In the genomic region with DNA sequence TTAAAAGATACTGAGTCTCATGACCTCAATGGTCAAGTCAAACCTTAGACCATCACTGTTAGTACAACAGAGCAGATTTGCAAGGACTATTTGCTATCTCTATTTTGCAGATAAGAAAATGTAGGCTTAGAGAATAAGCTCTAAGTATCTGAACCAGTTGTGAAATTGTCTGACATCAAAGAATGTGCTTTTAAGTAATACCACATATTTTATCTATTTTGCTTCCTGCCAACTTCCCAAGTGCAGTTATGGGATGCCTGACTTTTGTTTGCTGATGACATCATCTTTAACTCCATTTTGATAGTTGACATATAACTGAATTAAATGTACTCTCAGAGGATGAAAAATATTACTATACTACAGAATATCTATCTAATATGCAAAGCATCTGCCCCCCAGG, we compare ENCODE assay signal across 1 cellular context.
A peak's percentile ranks its signal among the peaks of the same experiment; 100 is the strongest.
TF ChIP-seq lines count a peak whose summit lies in the region.

No MANE protein-coding gene starts in this region.

TF ChIP-seq in SK-N-SH treated with all-trans-retinoic acid at 6 μM for 48 hours, 23 proteins besides CTCF, POLR2A, EP300 and RAD21 (continued from another document):
- TF ChIP-seq, protein P1, sequence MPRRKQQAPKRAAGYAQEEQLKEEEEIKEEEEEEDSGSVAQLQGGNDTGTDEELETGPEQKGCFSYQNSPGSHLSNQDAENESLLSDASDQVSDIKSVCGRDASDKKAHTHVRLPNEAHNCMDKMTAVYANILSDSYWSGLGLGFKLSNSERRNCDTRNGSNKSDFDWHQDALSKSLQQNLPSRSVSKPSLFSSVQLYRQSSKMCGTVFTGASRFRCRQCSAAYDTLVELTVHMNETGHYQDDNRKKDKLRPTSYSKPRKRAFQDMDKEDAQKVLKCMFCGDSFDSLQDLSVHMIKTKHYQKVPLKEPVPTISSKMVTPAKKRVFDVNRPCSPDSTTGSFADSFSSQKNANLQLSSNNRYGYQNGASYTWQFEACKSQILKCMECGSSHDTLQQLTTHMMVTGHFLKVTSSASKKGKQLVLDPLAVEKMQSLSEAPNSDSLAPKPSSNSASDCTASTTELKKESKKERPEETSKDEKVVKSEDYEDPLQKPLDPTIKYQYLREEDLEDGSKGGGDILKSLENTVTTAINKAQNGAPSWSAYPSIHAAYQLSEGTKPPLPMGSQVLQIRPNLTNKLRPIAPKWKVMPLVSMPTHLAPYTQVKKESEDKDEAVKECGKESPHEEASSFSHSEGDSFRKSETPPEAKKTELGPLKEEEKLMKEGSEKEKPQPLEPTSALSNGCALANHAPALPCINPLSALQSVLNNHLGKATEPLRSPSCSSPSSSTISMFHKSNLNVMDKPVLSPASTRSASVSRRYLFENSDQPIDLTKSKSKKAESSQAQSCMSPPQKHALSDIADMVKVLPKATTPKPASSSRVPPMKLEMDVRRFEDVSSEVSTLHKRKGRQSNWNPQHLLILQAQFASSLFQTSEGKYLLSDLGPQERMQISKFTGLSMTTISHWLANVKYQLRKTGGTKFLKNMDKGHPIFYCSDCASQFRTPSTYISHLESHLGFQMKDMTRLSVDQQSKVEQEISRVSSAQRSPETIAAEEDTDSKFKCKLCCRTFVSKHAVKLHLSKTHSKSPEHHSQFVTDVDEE (CRISPR knock-in tag; IDR thresholded peaks at IDR 0.05): no peak; the same call in 1 of the 2 replicates
- TF ChIP-seq ISL1 (CRISPR knock-in tag; IDR thresholded peaks at IDR 0.05) (peak; percentile 93), CSDC2 (CRISPR knock-in tag; IDR thresholded peaks at IDR 0.05) (peak; percentile 66; the same call in 1 of the 2 replicates), ZFP3 (CRISPR knock-in tag; IDR thresholded peaks at IDR 0.05) (peak; percentile 86), OSR1 (CRISPR knock-in tag; IDR thresholded peaks at IDR 0.05) (no peak), SNAI2 (CRISPR knock-in tag; IDR thresholded peaks at IDR 0.05) (0 out of 2 replicates have a peak, but pooled peaks have one; percentile 48), ZFP30 (CRISPR knock-in tag; IDR thresholded peaks at IDR 0.05) (peak; percentile 13; the same call in 1 of the 2 replicates), RARB (CRISPR knock-in tag; IDR thresholded peaks at IDR 0.05) (no peak)
TF ChIP-seq in SK-N-SH treated with all-trans-retinoic acid at 6 μM for 48 hours: peak in this region for 7.
